ENCODE assay signal across 9 cellular contexts in genomic region chr10:91632671-91633550, GRCh38. TPM values are rescaled to one million over a fixed set of nuclear protein-coding genes. Genes with fewer than 3 reads are reported as not detected.
DNase-seq lines count a peak whose midpoint lies in the region; ATAC-seq and TF ChIP-seq lines count a peak whose summit lies in the region.
"Had no signal": no experiment of that assay in that cellular context is flagged by ENCODE, and none has a peak within 500 bp of the region (broad histone marks: within the 10 kb centered on the region; RNA-seq: fewer than 3 reads in every experiment).

TSS of gene PPP1R3C (minus strand) at chr10:91633071. CDS start at chr10:91632969, 102 bp downstream.

- peak; percentile 98 for DNase-seq in DMS 273 (lab: John Stamatoyannopoulos, UW; ENCODE audit: unreplicated experiment)
- DNase-seq in M059J (ENCODE audit: low read depth): peak; percentile 98
- peak in 3 of 5 experiments; percentile 5 to 66 (median 9) for DNase-seq in T-helper 2 cell
- DNase-seq in breast epithelium (ENCODE audit: low spot score in 2 of 2): peak; percentile 70 to 84
- peak; percentile 96 for DNase-seq in retina
- DNase-seq in COLO829 (ENCODE audit: low spot score): no peak

- TF ChIP-seq CTCF in breast epithelium (IDR thresholded peaks at IDR 0.05): no peak

- H3K27ac ChIP-seq in breast epithelium: peak within 1 kb of the TSS; percentile 71 to 77

- H3K4me3 ChIP-seq in breast epithelium: peak within 1 kb of the TSS; percentile 41 to 80 (median 71)
- peak within 1 kb of the TSS; percentile 17 for H3K4me3 ChIP-seq in iPS-11a (ENCODE audit: low read depth, low read length)

- H3K36me3 ChIP-seq in breast epithelium: no peaks in the 10 kb centered on the region

- no peak for TF ChIP-seq POLR2A in breast epithelium (IDR thresholded peaks at IDR 0.05)

- H3K27me3 ChIP-seq in breast epithelium: no peaks in the 10 kb centered on the region

- peak; percentile 79 for ATAC-seq in GM21576 (IDR thresholded peaks at IDR 0.05; ENCODE audit: unreplicated experiment)

- intact Hi-C loops in breast epithelium (cut with DNase I; ENCODE audit: low total_unique reads): no loop called here

- H3K4me1 ChIP-seq in breast epithelium: peaks cover 0 to 4% of the 10 kb centered on the region in 2 donors

- no peaks in the 10 kb centered on the region for H3K9me3 ChIP-seq in breast epithelium

RNA-seq across cellular contexts. Expression of gene PPP1R3C, which starts in this region (rescaled TPM):
- 15.9 and 18.1 TPM in 2 replicates for total RNA-seq in M059J (2014; rRNA removed; shearing (Covaris generic))
- 10 to 100 TPM in 2 of 3 donors, 1 to 10 TPM in 1; 9.4 to 48.1 (median 14.4) TPM for total RNA-seq in breast epithelium
- total RNA-seq: RPMI7951 had no signal
